8 cellular contexts compared by ENCODE assay signal in genomic region chr4:153115322-153116100, GRCh38.
DNase-seq lines count a peak whose midpoint lies in the region; ATAC-seq and TF ChIP-seq lines count a peak whose summit lies in the region.

No MANE protein-coding gene starts in this region.

- TF ChIP-seq POLR2A in thyroid gland (IDR thresholded peaks at IDR 0.05): no peak

- H3K9me2 ChIP-seq in PC-3 (replicated peaks; ENCODE audit: low read length): no peaks in the 10 kb centered on the region

- no peaks in the 10 kb centered on the region for H3F3A ChIP-seq in PC-3 (ENCODE audit: low read length, unreplicated experiment)

- WGBS in thyroid gland, 2 donors: 72 to 77% methylated on average over 10 of the region's 10 CpGs

- H3K27ac ChIP-seq in PC-3 (ENCODE audit: low read length) (peak overlapping the region; percentile 99), left ventricle myocardium inferior (replicated peaks) (no peak overlapping the region), thyroid gland (no peak overlapping the region)

- H3K9ac ChIP-seq in PC-3 (ENCODE audit: low read length): peak overlapping the region; percentile 86

- ATAC-seq in HG02852 (IDR thresholded peaks at IDR 0.05; ENCODE audit: unreplicated experiment) (peak; percentile 77), PC-3 (peak; percentile 78)

- H3K79me2 ChIP-seq in PC-3 (ENCODE audit: low read length): no peaks in the 10 kb centered on the region

- no peaks in the 10 kb centered on the region for H3K27me3 ChIP-seq in PC-3 (ENCODE audit: low read length)
- peaks cover 4% of the 10 kb centered on the region for H3K27me3 ChIP-seq in left ventricle myocardium inferior (ENCODE audit: low read depth)
- no peaks in the 10 kb centered on the region for H3K27me3 ChIP-seq in thyroid gland

- DNase-seq in GM13977 (ENCODE audit: low spot score): peak; percentile 33
- DNase-seq in PC-3: peak; percentile 91
- DNase-seq in activated T-helper 1 cell treated with anti-CD3 and anti-CD28 coated beads, Interleukin-2, amount 50 U/mL, for 16 hours (ENCODE audit: low read depth in 1 of 2, low spot score in 1 of 2): peak; percentile 25 to 57
- no peak for DNase-seq in left ventricle myocardium inferior
- peak; percentile 66 to 76 for DNase-seq in stimulated activated CD4-positive, alpha-beta T cell treated with anti-CD3 and anti-CD28 coated beads, Interleukin-2, amount 100 ng/mL, for 24 hours
- no peak for DNase-seq in NCI-H1417 treated with DMSO at 0.1 percent for 48 hours (lab: John Stamatoyannopoulos, UW)
- DNase-seq in thyroid gland: no peak

- H4K20me1 ChIP-seq in PC-3 (ENCODE audit: low read length): no peaks in the 10 kb centered on the region

- H3K36me3 ChIP-seq in PC-3 (ENCODE audit: low read depth, low read length) (no peaks in the 10 kb centered on the region), left ventricle myocardium inferior (no peaks in the 10 kb centered on the region), thyroid gland (no peaks in the 10 kb centered on the region)

- H3K4me1 ChIP-seq in PC-3 (ENCODE audit: insufficient read depth, low read length) (peaks cover 23% of the 10 kb centered on the region), left ventricle myocardium inferior (peaks cover 5% of the 10 kb centered on the region), thyroid gland (peaks cover 0 to 11% of the 10 kb centered on the region in 2 donors)

- intact Hi-C loops in PC-3 (cut with micrococcal nuclease) (loop anchor here (2.0 kb wide), 1 partner anchor 15 kb away; no protein-coding TSS in a partner anchor), left ventricle myocardium inferior (cut with micrococcal nuclease) (no loop called here), thyroid gland (cut with DNase I) (no loop called here)

- H3K9me3 ChIP-seq in PC-3 (ENCODE audit: low read length) (no peaks in the 10 kb centered on the region), left ventricle myocardium inferior (replicated peaks) (no peaks in the 10 kb centered on the region), thyroid gland (no peaks in the 10 kb centered on the region)

- H3K4me3 ChIP-seq in PC-3 (ENCODE audit: low read length) (peak overlapping the region; percentile 54), left ventricle myocardium inferior (peak overlapping the region; percentile 42), thyroid gland (replicated peaks in 1 of 3) (no peak overlapping the region)

- in situ Hi-C loops in GM13977 (cut with MboI; ENCODE audit: low pct_unique_long_range_greater_than_20kb, low sequenced_read_pairs, unreplicated experiment): no loop called here

- peak overlapping the region; percentile 72 for H2AFZ ChIP-seq in PC-3 (ENCODE audit: low read length)

- TF ChIP-seq CTCF in GM13977 (IDR thresholded peaks at IDR 0.05; ENCODE audit: extremely low read depth, insufficient read depth, missing control alignments) (no peak), PC-3 (conservative IDR thresholded peaks at IDR 0.05; ENCODE audit: low read depth, low read length) (no peak), left ventricle myocardium inferior (IDR thresholded peaks at IDR 0.05; ENCODE audit: borderline replicate concordance) (no peak), thyroid gland (IDR thresholded peaks at IDR 0.05) (no peak)

- POLR2A ChIA-PET in PC-3 (lab: Charles Lee; ENCODE audit: unreplicated experiment): no interaction called here

- BruUV-seq in PC-3 (replicated peaks; lab: Mats Ljungman, UMichigan): TSS peak; percentile 44

- CTCF ChIA-PET in PC-3 (lab: Charles Lee): interaction anchor here (0.9 kb wide), 1 partner anchor 12 kb away, joined by 3 read pairs; no protein-coding TSS in a partner anchor

- H3K4me2 ChIP-seq in PC-3 (ENCODE audit: low read length): peak overlapping the region; percentile 86

Comparison
In these comparisons a context has a peak if more than half of its experiments do, and no peak if none do; other contexts are left out.
1. DNase-seq: peak in GM13977 (single experiment), PC-3 (single experiment), activated T-helper 1 cell treated with anti-CD3 and anti-CD28 coated beads, Interleukin-2, amount 50 U/mL, for 16 hours (2 of 2) and stimulated activated CD4-positive, alpha-beta T cell treated with anti-CD3 and anti-CD28 coated beads, Interleukin-2, amount 100 ng/mL, for 24 hours (2 of 2); none in left ventricle myocardium inferior (single experiment), NCI-H1417 treated with DMSO at 0.1 percent for 48 hours (single experiment) and thyroid gland (0 of 2).
2. H3K4me3 ChIP-seq: peak in PC-3 (single experiment) and left ventricle myocardium inferior (single experiment); none in thyroid gland (0 of 3).